In genomic region chr7:111380945-111381344, GRCh38 we compare ENCODE assay signal across 17 cellular contexts.
DNase-seq lines count a peak whose midpoint lies in the region; ATAC-seq and TF ChIP-seq lines count a peak whose summit lies in the region.
"Had no signal": no experiment of that assay in that cellular context is flagged by ENCODE, and none has a peak within 500 bp of the region (broad histone marks: within the 10 kb centered on the region; RNA-seq: fewer than 3 reads in every experiment).

No MANE protein-coding gene starts in this region.

- DNase-seq in epithelial cell of proximal tubule (ENCODE audit: low read depth) = peak; percentile 48
- DNase-seq in renal cortical epithelial cell (ENCODE audit: low read depth) = peak; percentile 68
- no peak for DNase-seq in hepatic stellate cell (ENCODE audit: low spot score)
- DNase-seq in ovary = no peak
- DNase-seq in activated CD8-positive, alpha-beta memory T cell treated with anti-CD3 and anti-CD28 coated beads, Interleukin-2, amount 50 U/mL, for 4 hours = no peak
- no peak for DNase-seq in NCI-H524 (lab: John Stamatoyannopoulos, UW)
- DNase-seq: NCI-H146, NCI-H2107, NCI-H226, NCI-H526 treated with DMSO at 0.1 percent for 48 hours, OCI-M1, SW 1271 had no signal

- TF ChIP-seq CTCF in epithelial cell of proximal tubule (conservative IDR thresholded peaks at IDR 0.05; ENCODE audit: low read depth, low read length) (no peak), ovary (IDR thresholded peaks at IDR 0.05) (no peak)

- no peaks in the 10 kb centered on the region for H3K27me3 ChIP-seq in ovary
- H3K27me3 ChIP-seq: BLaER1 treated with 17β-estradiol and CSF1 and Interleukin-3, amounts not matched to agents 10 nM and 100 nM; SJSA1 had no signal

- TF ChIP-seq EP300 in ovary (IDR thresholded peaks at IDR 0.05) = no peak

- intact Hi-C loops in ovary (cut with DNase I) = no loop called here

- peak; percentile 82 for ATAC-seq in GM18870 (IDR thresholded peaks at IDR 0.05; ENCODE audit: unreplicated experiment)
- peak; percentile 35 for ATAC-seq in HG02798 (IDR thresholded peaks at IDR 0.05; ENCODE audit: poor library complexity, unreplicated experiment)
- ATAC-seq: HCT116 had no signal

- no peak overlapping the region for H3K27ac ChIP-seq in ovary
- H3K27ac ChIP-seq: BLaER1 treated with 17β-estradiol and CSF1 and Interleukin-3, amounts not matched to agents 10 nM and 100 nM; SJSA1 had no signal

- no peaks in the 10 kb centered on the region for H3K4me1 ChIP-seq in ovary (ENCODE audit: insufficient read depth)
- H3K4me1 ChIP-seq: BLaER1 treated with 17β-estradiol and CSF1 and Interleukin-3, amounts not matched to agents 10 nM and 100 nM had no signal

- TF ChIP-seq POLR2A in ovary (IDR thresholded peaks at IDR 0.05) = no peak

- 83 to 91% (median 83%) methylated on average over 4 of the region's 4 CpGs for WGBS in ovary, 3 donors

- H3K4me3 ChIP-seq in epithelial cell of proximal tubule (ENCODE audit: low read depth, low read length) = no peak overlapping the region
- no peak overlapping the region for H3K4me3 ChIP-seq in ovary
- H3K4me3 ChIP-seq: BLaER1 treated with 17β-estradiol and CSF1 and Interleukin-3, amounts not matched to agents 10 nM and 100 nM; SJSA1 had no signal

- no peaks in the 10 kb centered on the region for H3K9me3 ChIP-seq in ovary
- H3K9me3 ChIP-seq: BLaER1 treated with 17β-estradiol and CSF1 and Interleukin-3, amounts not matched to agents 10 nM and 100 nM; SJSA1 had no signal

- no peaks in the 10 kb centered on the region for H3K36me3 ChIP-seq in ovary
- H3K36me3 ChIP-seq: BLaER1 treated with 17β-estradiol and CSF1 and Interleukin-3, amounts not matched to agents 10 nM and 100 nM; SJSA1 had no signal

Comparison
In these comparisons a context has a peak if more than half of its experiments do, and no peak if none do; other contexts are left out.
1. DNase-seq: peak in epithelial cell of proximal tubule (single experiment) and renal cortical epithelial cell (single experiment); none in hepatic stellate cell (single experiment), ovary (0 of 5), activated CD8-positive, alpha-beta memory T cell treated with anti-CD3 and anti-CD28 coated beads, Interleukin-2, amount 50 U/mL, for 4 hours (single experiment) and NCI-H524 (0 of 2).